ENCODE assay signal across 11 cellular contexts in the genomic region with DNA sequence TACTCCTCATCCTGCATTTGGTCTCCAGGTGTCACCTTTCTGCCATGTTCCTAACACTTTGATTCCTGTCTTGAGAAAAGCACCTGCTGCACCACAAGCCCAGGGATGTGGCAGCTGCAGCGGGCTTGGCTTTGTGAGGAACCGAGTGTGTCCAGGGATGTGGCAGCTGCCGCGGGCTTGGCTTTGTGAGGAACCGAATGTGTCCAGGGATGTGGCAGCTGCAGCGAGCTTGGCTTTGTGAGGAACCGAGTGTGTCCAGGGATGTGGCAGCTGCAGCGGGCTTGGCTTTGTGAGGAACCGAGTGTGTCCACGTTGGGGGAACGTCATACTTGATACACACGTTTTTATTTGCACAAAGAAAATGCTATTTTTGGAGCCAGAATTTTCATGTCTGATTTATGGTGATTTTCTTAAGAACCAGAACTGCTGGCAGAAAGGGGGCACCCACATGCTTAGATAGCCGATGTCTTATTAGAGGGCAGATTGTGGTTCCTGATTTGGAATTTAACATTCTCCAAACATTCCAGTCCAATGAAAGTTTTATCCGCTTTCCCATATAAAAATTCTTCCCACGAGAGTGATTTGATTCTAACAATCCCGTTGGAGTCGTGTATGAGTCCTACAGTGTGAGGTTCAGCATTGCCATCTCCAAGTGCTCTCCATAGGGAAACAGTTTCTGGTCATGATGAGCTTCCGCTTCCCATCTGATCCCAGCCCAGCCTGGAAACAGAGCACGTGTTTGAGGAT. TPM values are rescaled to one million over a fixed set of nuclear protein-coding genes. Genes with fewer than 3 reads are reported as not detected.
"Had no signal": no experiment of that assay in that cellular context is flagged by ENCODE, and none has a peak within 500 bp of the region (broad histone marks: within the 10 kb centered on the region; RNA-seq: fewer than 3 reads in every experiment).

No MANE protein-coding gene starts in this region.

RNA-seq across cellular contexts. Expression of gene ALG1L2, which starts 17.2 kb away (rescaled TPM):
- total RNA-seq: activated naive CD4-positive, alpha-beta T cell treated with anti-CD3 and anti-CD28 coated beads for 36 hours; cardiac septum; gastrocnemius medialis; hepatocyte; left ventricle myocardium inferior; temporal lobe; tibial nerve had no signal
- polyA plus RNA-seq: adrenal gland, aorta, lung, right cardiac atrium had no signal
